In genomic region chrX:140402131-140402530, GRCh38 we compare ENCODE assay signal across 5 cellular contexts.
DNase-seq lines count a peak whose midpoint lies in the region; ATAC-seq, FAIRE-seq and TF ChIP-seq lines count a peak whose summit lies in the region.
"Not testable (repeated sequence)": the region's sequence is repeated elsewhere in the genome, so short reads cannot be mapped to it uniquely, and the experiment has no call there.

No MANE protein-coding gene starts in this region.

- not testable (repeated sequence) for H3K4me2 ChIP-seq in astrocyte (ENCODE audit: low read length); K562 (ENCODE audit: insufficient read depth, low read length)

- POLR2A ChIA-PET in HEK293 (lab: Yijun Ruan, JAX); K562 (lab: Yijun Ruan, JAX): not testable (repeated sequence)

- H3K36me3 Mint-ChIP-seq in astrocyte (ENCODE audit: low read depth, unreplicated experiment): not testable (repeated sequence)

- TF ChIP-seq RAD21 in K562 (CRISPR knock-in tag; conservative IDR thresholded peaks at IDR 0.05 in 1 of 2, IDR thresholded peaks at IDR 0.05 in 1 of 2): not testable (repeated sequence)

- H3K4me1 ChIP-seq in HEK293 (ENCODE audit: control insufficient read depth, insufficient read depth, low read length); astrocyte (ENCODE audit: insufficient read depth, low read length); K562 (replicated peaks in 1 of 2; ENCODE audit: control insufficient read depth in 2 of 2, insufficient read depth in 2 of 2, low read length in 2 of 2); pancreas: not testable (repeated sequence)

- DNase-seq in astrocyte (ENCODE audit: low read depth); K562 (ENCODE audit: extremely low read depth in 1 of 4, low spot score in 3 of 4); pancreas: not testable (repeated sequence)

- not testable (repeated sequence) for TF ChIP-seq CTCF in HEK293 (tag by site-specific recombination; IDR thresholded peaks at IDR 0.05); astrocyte (IDR thresholded peaks at IDR 0.05; ENCODE audit: insufficient read depth, low read depth, low read length); K562 (IDR thresholded peaks at IDR 0.05 in 2 of 3, conservative IDR thresholded peaks at IDR 0.05 in 1 of 3; ENCODE audit: insufficient read depth in 2 of 3, low read depth in 1 of 3, low read length in 3 of 3); pancreas (IDR thresholded peaks at IDR 0.05)

- H3K9me1 ChIP-seq in K562 (ENCODE audit: control insufficient read depth, insufficient read depth, low read length): not testable (repeated sequence)

- H3K9me3 Mint-ChIP-seq in astrocyte (ENCODE audit: unreplicated experiment): not testable (repeated sequence)

- FAIRE-seq in astrocyte (lab: Jason Lieb, UNC) (peak; percentile 94), pancreas (lab: Jason Lieb, UNC) (peak; percentile 5)
- FAIRE-seq in K562 (lab: Jason Lieb, UNC): not testable (repeated sequence)

- intact Hi-C loops in K562 (cut with micrococcal nuclease); pancreas (cut with DNase I): not testable (repeated sequence)

- H3K36me3 ChIP-seq in HEK293 (ENCODE audit: control insufficient read depth in 2 of 2, insufficient read depth in 1 of 2, low read length in 2 of 2); astrocyte (ENCODE audit: insufficient read depth, low read length); K562 (ENCODE audit: control insufficient read depth, insufficient read depth, low read length); pancreas: not testable (repeated sequence)

- not testable (repeated sequence) for H3K9ac ChIP-seq in astrocyte (ENCODE audit: low read length); K562 (ENCODE audit: insufficient read depth in 1 of 2, low read depth in 2 of 2, low read length in 2 of 2)

- H3K4me3 Mint-ChIP-seq in astrocyte (ENCODE audit: unreplicated experiment): not testable (repeated sequence)

- H3K27ac ChIP-seq in HEK293 (ENCODE audit: extremely low read depth, low read depth, low read length); astrocyte (ENCODE audit: low read depth, low read length); K562 (ENCODE audit: extremely low read depth, low read depth, low read length); pancreas: not testable (repeated sequence)

- TF ChIP-seq EP300 in K562 (IDR thresholded peaks at IDR 0.05; ENCODE audit: low read length): not testable (repeated sequence)

- H3K27me3 Mint-ChIP-seq in astrocyte (ENCODE audit: low read depth, unreplicated experiment): not testable (repeated sequence)

- not testable (repeated sequence) for H2AFZ ChIP-seq in astrocyte (ENCODE audit: low read depth, low read length); K562 (ENCODE audit: low read depth, low read length)

- WGBS in K562 (ENCODE audit: insufficient coverage, low coverage, missing lambda C conversion rate): 0% methylated on average over 1 of the region's 1 CpG
- 64 to 82% methylated on average over 1 of the region's 1 CpG for WGBS in pancreas, 2 donors

- H3K79me2 ChIP-seq in astrocyte (ENCODE audit: insufficient read depth, low read length); K562 (ENCODE audit: control insufficient read depth, insufficient read depth, low read length): not testable (repeated sequence)

- not testable (repeated sequence) for H4K20me1 ChIP-seq in astrocyte (ENCODE audit: insufficient read depth, low read length); K562 (replicated peaks; ENCODE audit: control insufficient read depth, insufficient read depth, low read length)

- not testable (repeated sequence) for TF ChIP-seq POLR2A in K562 (conservative IDR thresholded peaks at IDR 0.05)

- H3K27ac Mint-ChIP-seq in astrocyte (ENCODE audit: unreplicated experiment): not testable (repeated sequence)

- in situ Hi-C loops in K562 (cut with MboI): not testable (repeated sequence)

- H3K27me3 ChIP-seq in astrocyte (ENCODE audit: insufficient read depth, low read length); K562 (ENCODE audit: control insufficient read depth in 2 of 2, insufficient read depth in 2 of 2, low read length in 2 of 2); pancreas: not testable (repeated sequence)

- not testable (repeated sequence) for ATAC-seq in SK-N-SH treated with all-trans-retinoic acid at 6 μM for 48 hours, K562, pancreas

- not testable (repeated sequence) for H3K9me3 ChIP-seq in HEK293 (ENCODE audit: control insufficient read depth, insufficient read depth, low read depth, low read length); astrocyte (ENCODE audit: insufficient read depth, low read depth, low read length); K562 (replicated peaks; ENCODE audit: control insufficient read depth, insufficient read depth, low read depth, low read length); pancreas

- H3K4me3 ChIP-seq in HEK293 (ENCODE audit: low read depth, low read length); astrocyte (ENCODE audit: insufficient read depth, low read depth, low read length); K562; pancreas: not testable (repeated sequence)

- not testable (repeated sequence) for BruUV-seq in K562 (replicated peaks; lab: Mats Ljungman, UMichigan)

- CTCF ChIA-PET in HEK293 (lab: Yijun Ruan, JAX); K562 (lab: Yijun Ruan, JAX; ENCODE audit: low intra/inter-chr PET ratio): not testable (repeated sequence)

- H3K4me1 Mint-ChIP-seq in astrocyte (ENCODE audit: low read depth, unreplicated experiment): not testable (repeated sequence)

TF ChIP-seq in HEK293, 187 proteins besides CTCF, POLR2A, EP300 and RAD21:
- TF ChIP-seq ZNF146 (tag by site-specific recombination; IDR thresholded peaks at IDR 0.05): peak; percentile 85
TF ChIP-seq in HEK293: peak in this region for 1; not testable (repeated sequence) for 186.

TF ChIP-seq in SK-N-SH treated with all-trans-retinoic acid at 6 μM for 48 hours, 23 proteins besides CTCF, POLR2A, EP300 and RAD21:
- peak; percentile 63 for TF ChIP-seq ZNF8 (CRISPR knock-in tag; IDR thresholded peaks at IDR 0.05)

TF ChIP-seq in K562, 482 proteins besides CTCF, POLR2A, EP300 and RAD21:
- TF ChIP-seq ZNF146 (CRISPR knock-in tag; IDR thresholded peaks at IDR 0.05; ENCODE audit: unreplicated experiment): peak; percentile 46
